Comparison of ENCODE assay signal across 34 cellular contexts in genomic region chr1:218357893-218358232, GRCh38. TPM values are rescaled to one million over a fixed set of nuclear protein-coding genes. Genes with fewer than 3 reads are reported as not detected.
DNase-seq lines count a peak whose midpoint lies in the region; ATAC-seq and TF ChIP-seq lines count a peak whose summit lies in the region.
"Had no signal": no experiment of that assay in that cellular context is flagged by ENCODE, and none has a peak within 500 bp of the region (broad histone marks: within the 10 kb centered on the region; RNA-seq: fewer than 3 reads in every experiment).

No MANE protein-coding gene starts in this region.

- 57 to 60% methylated on average over 3 of the region's 3 CpGs for WGBS in heart right ventricle, 2 donors
- WGBS in psoas muscle, 3 donors, result 44 to 65% (median 52%) methylated on average over 3 of the region's 3 CpGs

- H3K9me3 Mint-ChIP-seq in activated naive CD4-positive, alpha-beta T cell treated with anti-CD3 and anti-CD28 coated beads, Interleukin-2, amount 50 U/mL, for 72 hours, result no peaks in the 10 kb centered on the region
- H3K9me3 Mint-ChIP-seq in activated CD8-positive, alpha-beta memory T cell treated with anti-CD3 and anti-CD28 coated beads, Interleukin-2, amount 10 ng/mL, durations not matched to agents 7 days and 5 days (ENCODE audit: low read depth), result no peaks in the 10 kb centered on the region
- H3K9me3 Mint-ChIP-seq: activated CD4-positive, alpha-beta T cell treated with anti-CD3 and anti-CD28 coated beads, Interleukin-2, amount 10 ng/mL, durations not matched to agents 24 days and 14 days; activated naive CD8-positive, alpha-beta T cell treated with anti-CD3 and anti-CD28 coated beads for 36 hours; CD4-positive, CD25-positive, alpha-beta regulatory T cell; central memory CD8-positive, alpha-beta T cell; H9; immature natural killer cell; stimulated activated memory B cell treated with anti-CD40 and anti-IgM and Interleukin-4, amounts not matched to agents 10 μg/mL and 1 μg/mL and 100 μg/mL, for 72 hours had no signal

- no peaks in the 10 kb centered on the region for H3K4me1 Mint-ChIP-seq in activated CD8-positive, alpha-beta memory T cell treated with anti-CD3 and anti-CD28 coated beads, Interleukin-2, amount 10 ng/mL, durations not matched to agents 7 days and 5 days
- H3K4me1 Mint-ChIP-seq: activated CD4-positive, alpha-beta T cell treated with anti-CD3 and anti-CD28 coated beads, Interleukin-2, amount 10 ng/mL, durations not matched to agents 24 days and 14 days; CD4-positive, CD25-positive, alpha-beta regulatory T cell; central memory CD8-positive, alpha-beta T cell; immature natural killer cell; stimulated activated memory B cell treated with anti-CD40 and anti-IgM and Interleukin-4, amounts not matched to agents 10 μg/mL and 1 μg/mL and 100 μg/mL, for 72 hours had no signal

- DNase-seq in heart right ventricle (no peak), Right ventricle myocardium superior (no peak), left ventricle myocardium superior (no peak), psoas muscle (no peak)
- no peak for DNase-seq in effector memory CD4-positive, alpha-beta T cell
- no peak for DNase-seq in activated naive CD4-positive, alpha-beta T cell treated with anti-CD3 and anti-CD28 coated beads, Interleukin-2, amount 50 U/mL, for 72 hours (ENCODE audit: low spot score in 2 of 2)
- no peak for DNase-seq in activated CD4-positive, CD25-positive, alpha-beta regulatory T cell (lab: John Stamatoyannopoulos, UW)
- no peak for DNase-seq in activated CD8-positive, alpha-beta memory T cell treated with anti-CD3 and anti-CD28 coated beads, Interleukin-2, amount 10 ng/mL, durations not matched to agents 7 days and 5 days
- DNase-seq: activated CD4-positive, alpha-beta T cell treated with anti-CD3 and anti-CD28 coated beads, Interleukin-2, amount 10 ng/mL, durations not matched to agents 24 days and 14 days; activated CD8-positive, alpha-beta memory T cell treated with anti-CD3 and anti-CD28 coated beads for 24 hours; activated effector memory CD4-positive, alpha-beta T cell treated with anti-CD3 and anti-CD28 coated beads, Interleukin-2, amount 50 U/mL, for 16 hours; activated naive CD8-positive, alpha-beta T cell treated with anti-CD3 and anti-CD28 coated beads for 36 hours; activated T-cell treated with anti-CD3 and anti-CD28 coated beads, Interleukin-2, amount 50 U/mL, for 1 hour; AML-193; CD4-positive, CD25-positive, alpha-beta regulatory T cell; DND-41; dorsolateral prefrontal cortex; GF-D8; H9; immature natural killer cell; left colon; MM.1S; NCI-H1105 treated with DMSO at 0.1 percent for 48 hours; NCI-H1930; NCI-H69; posterior cingulate gyrus; right lobe of liver; SHP77 treated with DMSO at 0.1 percent for 48 hours; stimulated activated CD4-positive, alpha-beta T cell treated with anti-CD3 and anti-CD28 coated beads, Interleukin-15, amount 100 ng/mL, for 24 hours; WERI-Rb-1 had no signal

- peak overlapping the region in 7 of 10 donors; percentile 5 to 67 (median 57) for H3K27ac ChIP-seq in heart right ventricle
- H3K27ac ChIP-seq in psoas muscle, result peak overlapping the region; percentile 43
- H3K27ac ChIP-seq in effector memory CD4-positive, alpha-beta T cell (ENCODE audit: insufficient read depth, low read length, poor library complexity, severe bottlenecking), result no peak overlapping the region
- H3K27ac ChIP-seq: HL-60, right lobe of liver, WERI-Rb-1 had no signal

- CTCF ChIA-PET in activated CD8-positive, alpha-beta memory T cell treated with anti-CD3 and anti-CD28 coated beads, Interleukin-2, amount 10 ng/mL, durations not matched to agents 7 days and 5 days (lab: Charles Lee), result interaction anchor here (1.0 kb wide), 1 partner anchor 164 kb away, joined by 3 read pairs; no protein-coding TSS in a partner anchor

- H3K36me3 ChIP-seq in heart right ventricle, result no peaks in the 10 kb centered on the region
- no peaks in the 10 kb centered on the region for H3K36me3 ChIP-seq in psoas muscle (ENCODE audit: insufficient read depth in 1 of 2, low read depth in 1 of 2)
- no peaks in the 10 kb centered on the region for H3K36me3 ChIP-seq in effector memory CD4-positive, alpha-beta T cell (ENCODE audit: control insufficient read depth, insufficient read depth, low read length)
- H3K36me3 ChIP-seq: right lobe of liver, WERI-Rb-1 had no signal

- TF ChIP-seq CTCF in heart right ventricle (IDR thresholded peaks at IDR 0.05) (no peak), psoas muscle (IDR thresholded peaks at IDR 0.05) (no peak)

- peaks cover 0 to 7% of the 10 kb centered on the region in 2 donors for H3K36me3 Mint-ChIP-seq in activated naive CD4-positive, alpha-beta T cell treated with anti-CD3 and anti-CD28 coated beads, Interleukin-2, amount 50 U/mL, for 72 hours
- no peaks in the 10 kb centered on the region for H3K36me3 Mint-ChIP-seq in activated CD8-positive, alpha-beta memory T cell treated with anti-CD3 and anti-CD28 coated beads, Interleukin-2, amount 10 ng/mL, durations not matched to agents 7 days and 5 days
- H3K36me3 Mint-ChIP-seq: activated naive CD8-positive, alpha-beta T cell treated with anti-CD3 and anti-CD28 coated beads for 36 hours; CD4-positive, CD25-positive, alpha-beta regulatory T cell; immature natural killer cell; stimulated activated memory B cell treated with anti-CD40 and anti-IgM and Interleukin-4, amounts not matched to agents 10 μg/mL and 1 μg/mL and 100 μg/mL, for 72 hours had no signal

- H3K9me3 ChIP-seq in heart right ventricle, result no peaks in the 10 kb centered on the region
- H3K9me3 ChIP-seq in psoas muscle, result no peaks in the 10 kb centered on the region
- H3K9me3 ChIP-seq in effector memory CD4-positive, alpha-beta T cell (ENCODE audit: control insufficient read depth, low read length), result no peaks in the 10 kb centered on the region
- H3K9me3 ChIP-seq: A549, right lobe of liver had no signal

- H3K4me1 ChIP-seq in heart right ventricle, result peaks cover 0 to 38% (median 18%) of the 10 kb centered on the region in 9 donors
- peaks cover 42% of the 10 kb centered on the region for H3K4me1 ChIP-seq in psoas muscle
- H3K4me1 ChIP-seq in effector memory CD4-positive, alpha-beta T cell (ENCODE audit: control insufficient read depth, insufficient read depth, low read length, poor library complexity, severe bottlenecking), result no peaks in the 10 kb centered on the region
- H3K4me1 ChIP-seq: right lobe of liver had no signal

- intact Hi-C loops in heart right ventricle (cut with DNase I), result loop anchor here in 1 of 10 donors (10.0 kb wide), 1 partner anchor 107 kb away; no protein-coding TSS in a partner anchor
- intact Hi-C loops in Right ventricle myocardium superior (cut with DNase I), result no loop called here
- intact Hi-C loops in left ventricle myocardium superior (cut with micrococcal nuclease), result no loop called here
- intact Hi-C loops in psoas muscle (cut with DNase I), result no loop called here

- peaks cover 19% of the 10 kb centered on the region for H3K27me3 Mint-ChIP-seq in activated CD8-positive, alpha-beta memory T cell treated with anti-CD3 and anti-CD28 coated beads, Interleukin-2, amount 10 ng/mL, durations not matched to agents 7 days and 5 days
- H3K27me3 Mint-ChIP-seq: central memory CD8-positive, alpha-beta T cell; stimulated activated memory B cell treated with anti-CD40 and anti-IgM and Interleukin-4, amounts not matched to agents 10 μg/mL and 1 μg/mL and 100 μg/mL, for 72 hours had no signal

- H3K27me3 ChIP-seq in heart right ventricle (no peaks in the 10 kb centered on the region), psoas muscle (ENCODE audit: insufficient read depth in 3 of 3, low read length in 2 of 3) (no peaks in the 10 kb centered on the region)
- no peaks in the 10 kb centered on the region for H3K27me3 ChIP-seq in effector memory CD4-positive, alpha-beta T cell (replicated peaks; ENCODE audit: control insufficient read depth, insufficient read depth, low read length, poor library complexity, severe bottlenecking)
- H3K27me3 ChIP-seq: dorsolateral prefrontal cortex, right lobe of liver had no signal

- no peak for ATAC-seq in heart right ventricle
- ATAC-seq in Right ventricle myocardium superior (ENCODE audit: poor library complexity), result no peak
- peak; percentile 15 for ATAC-seq in left ventricle myocardium superior
- ATAC-seq in psoas muscle, result no peak
- ATAC-seq in activated naive CD4-positive, alpha-beta T cell treated with anti-CD3 and anti-CD28 coated beads, Interleukin-2, amount 50 U/mL, for 72 hours, result no peak
- no peak for ATAC-seq in activated CD8-positive, alpha-beta memory T cell treated with anti-CD3 and anti-CD28 coated beads, Interleukin-2, amount 10 ng/mL, durations not matched to agents 7 days and 5 days
- ATAC-seq: A549; left colon; right lobe of liver; stimulated activated memory B cell treated with anti-CD40 and anti-IgM and Interleukin-4, amounts not matched to agents 10 μg/mL and 1 μg/mL and 100 μg/mL, for 72 hours had no signal

- H3K27ac Mint-ChIP-seq in activated naive CD4-positive, alpha-beta T cell treated with anti-CD3 and anti-CD28 coated beads, Interleukin-2, amount 50 U/mL, for 72 hours, result no peak overlapping the region
- no peak overlapping the region for H3K27ac Mint-ChIP-seq in activated CD8-positive, alpha-beta memory T cell treated with anti-CD3 and anti-CD28 coated beads, Interleukin-2, amount 10 ng/mL, durations not matched to agents 7 days and 5 days
- H3K27ac Mint-ChIP-seq: activated CD4-positive, alpha-beta T cell treated with anti-CD3 and anti-CD28 coated beads, Interleukin-2, amount 10 ng/mL, durations not matched to agents 24 days and 14 days; activated naive CD8-positive, alpha-beta T cell treated with anti-CD3 and anti-CD28 coated beads for 36 hours; H9; immature natural killer cell; stimulated activated memory B cell treated with anti-CD40 and anti-IgM and Interleukin-4, amounts not matched to agents 10 μg/mL and 1 μg/mL and 100 μg/mL, for 72 hours had no signal

- H3K4me3 Mint-ChIP-seq in activated CD8-positive, alpha-beta memory T cell treated with anti-CD3 and anti-CD28 coated beads, Interleukin-2, amount 10 ng/mL, durations not matched to agents 7 days and 5 days, result no peak overlapping the region
- H3K4me3 Mint-ChIP-seq: activated CD4-positive, alpha-beta T cell treated with anti-CD3 and anti-CD28 coated beads, Interleukin-2, amount 10 ng/mL, durations not matched to agents 24 days and 14 days; activated naive CD8-positive, alpha-beta T cell treated with anti-CD3 and anti-CD28 coated beads for 36 hours; CD4-positive, CD25-positive, alpha-beta regulatory T cell; central memory CD8-positive, alpha-beta T cell; H9; immature natural killer cell had no signal

- H3K4me3 ChIP-seq in heart right ventricle (peak overlapping the region in 1 of 10 donors; percentile 5), psoas muscle (peak overlapping the region; percentile 23)
- no peak overlapping the region for H3K4me3 ChIP-seq in effector memory CD4-positive, alpha-beta T cell (ENCODE audit: insufficient read depth, low read depth, low read length, poor library complexity, severe bottlenecking)
- H3K4me3 ChIP-seq: A549, right lobe of liver had no signal

RNA-seq across cellular contexts. Expression of gene TGFB2, which starts 12.7 kb away (rescaled TPM):
- total RNA-seq in heart right ventricle, result 10 to 100 TPM in 5 of 10 donors, 1 to 10 TPM in 5; 1.3 to 63.3 (median 9.0) TPM
- polyA plus RNA-seq in heart right ventricle, result 1 to 10 TPM in 1 of 2 donors, under 1 TPM in 1; 0.51 to 1.7 TPM
- 1.5 TPM for total RNA-seq in Right ventricle myocardium superior
- 2.0 TPM for total RNA-seq in left ventricle myocardium superior
- total RNA-seq in psoas muscle, result 10 to 100 TPM in 2 of 4 donors, 1 to 10 TPM in 2; 5.1 to 35.4 (median 15.4) TPM
- polyA plus RNA-seq in psoas muscle, result 1 to 10 TPM in 2 of 3 donors, under 1 TPM in 1; 0.43 to 4.9 (median 1.9) TPM
- total RNA-seq in activated naive CD4-positive, alpha-beta T cell treated with anti-CD3 and anti-CD28 coated beads, Interleukin-2, amount 50 U/mL, for 72 hours, result under 1 TPM in 1 of 2 donors, not detected in 1; 0.07 TPM
- not detected for total RNA-seq in activated CD8-positive, alpha-beta memory T cell treated with anti-CD3 and anti-CD28 coated beads, Interleukin-2, amount 10 ng/mL, durations not matched to agents 7 days and 5 days
- total RNA-seq: activated CD4-positive, alpha-beta T cell treated with anti-CD3 and anti-CD28 coated beads, Interleukin-2, amount 10 ng/mL, durations not matched to agents 24 days and 14 days; CD4-positive, CD25-positive, alpha-beta regulatory T cell; H9 had no signal
- polyA plus RNA-seq: CD4-positive, CD25-positive, alpha-beta regulatory T cell had no signal
